1 cellular context compared by ENCODE assay signal in genomic region chr12:55681142-55682077, GRCh38.
TF ChIP-seq lines count a peak whose summit lies in the region.

No MANE protein-coding gene starts in this region.

TF ChIP-seq in HepG2, 621 proteins besides CTCF, POLR2A, EP300 and RAD21 (continued from another document and continues in another):
- TF ChIP-seq ZBTB37 (CRISPR knock-in tag; IDR thresholded peaks at IDR 0.05): no peak
- TF ChIP-seq ATAD3A (CRISPR knock-in tag; IDR thresholded peaks at IDR 0.05): no peak
- no peak for TF ChIP-seq MZF1 (CRISPR knock-in tag; IDR thresholded peaks at IDR 0.05; ENCODE audit: borderline replicate concordance)
- no peak for TF ChIP-seq REXO4 (CRISPR knock-in tag; IDR thresholded peaks at IDR 0.05; ENCODE audit: borderline replicate concordance)
- TF ChIP-seq RFX5 (IDR thresholded peaks at IDR 0.05; ENCODE audit: low read depth, low read length): no peak
- TF ChIP-seq ZBTB7A (CRISPR knock-in tag; IDR thresholded peaks at IDR 0.05): no peak
- no peak for TF ChIP-seq TOPORS (CRISPR knock-in tag; IDR thresholded peaks at IDR 0.05)
- TF ChIP-seq ZNF362 (CRISPR knock-in tag; IDR thresholded peaks at IDR 0.05; ENCODE audit: borderline replicate concordance): no peak
- no peak for TF ChIP-seq HMGXB3 (CRISPR knock-in tag; IDR thresholded peaks at IDR 0.05; ENCODE audit: borderline replicate concordance)
- no peak for TF ChIP-seq HOXD1 (CRISPR knock-in tag; IDR thresholded peaks at IDR 0.05)
- no peak for TF ChIP-seq ZNF543 (CRISPR knock-in tag; IDR thresholded peaks at IDR 0.05)
- no peak for TF ChIP-seq ZBTB10 (CRISPR knock-in tag; IDR thresholded peaks at IDR 0.05; ENCODE audit: borderline replicate concordance)
- no peak for TF ChIP-seq ZFP41 (CRISPR knock-in tag; IDR thresholded peaks at IDR 0.05; ENCODE audit: borderline replicate concordance)
- TF ChIP-seq ZBTB25 (CRISPR knock-in tag; IDR thresholded peaks at IDR 0.05): peak; percentile 38; the same call in 1 of the 2 replicates
- TF ChIP-seq GTF2F1 (IDR thresholded peaks at IDR 0.05; ENCODE audit: low read length): no peak
- no peak for TF ChIP-seq ZNF354B (CRISPR knock-in tag; IDR thresholded peaks at IDR 0.05)
- TF ChIP-seq E2F5 (CRISPR knock-in tag; conservative IDR thresholded peaks at IDR 0.05): no peak
- TF ChIP-seq DDIT3 (CRISPR knock-in tag; IDR thresholded peaks at IDR 0.05): no peak
- peak; percentile 39; the same call in 1 of the 2 replicates for TF ChIP-seq ZNF160 (CRISPR knock-in tag; IDR thresholded peaks at IDR 0.05)
- TF ChIP-seq ZBTB26 (CRISPR knock-in tag; IDR thresholded peaks at IDR 0.05; ENCODE audit: borderline replicate concordance): no peak
- TF ChIP-seq THAP7 (CRISPR knock-in tag; IDR thresholded peaks at IDR 0.05): no peak
- no peak for TF ChIP-seq ZKSCAN5 (CRISPR knock-in tag; IDR thresholded peaks at IDR 0.05)
- TF ChIP-seq ZNF644 (CRISPR knock-in tag; IDR thresholded peaks at IDR 0.05; ENCODE audit: low read depth): peak; percentile 78; the same call in 1 of the 2 replicates
- no peak for TF ChIP-seq RNF2 (conservative IDR thresholded peaks at IDR 0.05; ENCODE audit: low read depth)
- TF ChIP-seq ZNF746 (CRISPR knock-in tag; IDR thresholded peaks at IDR 0.05): no peak
- no peak; the same call in 1 of the 2 replicates for TF ChIP-seq CAMTA2 (CRISPR knock-in tag; IDR thresholded peaks at IDR 0.05; ENCODE audit: borderline replicate concordance)
- peak; percentile 94 for TF ChIP-seq XRCC5 (optimal IDR thresholded peaks at IDR 0.05; ENCODE audit: low read length)
- no peak for TF ChIP-seq FOXK1 (CRISPR knock-in tag; IDR thresholded peaks at IDR 0.05; ENCODE audit: borderline replicate concordance, low read depth)
- no peak for TF ChIP-seq MLLT10 (CRISPR knock-in tag; IDR thresholded peaks at IDR 0.05)
- TF ChIP-seq ARID3A (IDR thresholded peaks at IDR 0.05; ENCODE audit: low read depth, low read length): 0 out of 2 replicates have a peak, but pooled peaks have one; percentile 34
- TF ChIP-seq NCOR1 (IDR thresholded peaks at IDR 0.05; ENCODE audit: borderline replicate concordance, low read length): peak; percentile 24; the same call in 1 of the 2 replicates
- TF ChIP-seq KLF11 (CRISPR knock-in tag; IDR thresholded peaks at IDR 0.05): no peak
- peak; percentile 65; the same call in 1 of the 2 replicates for TF ChIP-seq ZGPAT (CRISPR knock-in tag; IDR thresholded peaks at IDR 0.05)
- no peak for TF ChIP-seq TCF7L2 (IDR thresholded peaks at IDR 0.05; ENCODE audit: low read depth, low read length)
- TF ChIP-seq TRAFD1 (CRISPR knock-in tag; IDR thresholded peaks at IDR 0.05; ENCODE audit: borderline replicate concordance): peak; percentile 33; the same call in 1 of the 2 replicates
- no peak for TF ChIP-seq RFX3 (CRISPR knock-in tag; IDR thresholded peaks at IDR 0.05)
